In the genomic region with DNA sequence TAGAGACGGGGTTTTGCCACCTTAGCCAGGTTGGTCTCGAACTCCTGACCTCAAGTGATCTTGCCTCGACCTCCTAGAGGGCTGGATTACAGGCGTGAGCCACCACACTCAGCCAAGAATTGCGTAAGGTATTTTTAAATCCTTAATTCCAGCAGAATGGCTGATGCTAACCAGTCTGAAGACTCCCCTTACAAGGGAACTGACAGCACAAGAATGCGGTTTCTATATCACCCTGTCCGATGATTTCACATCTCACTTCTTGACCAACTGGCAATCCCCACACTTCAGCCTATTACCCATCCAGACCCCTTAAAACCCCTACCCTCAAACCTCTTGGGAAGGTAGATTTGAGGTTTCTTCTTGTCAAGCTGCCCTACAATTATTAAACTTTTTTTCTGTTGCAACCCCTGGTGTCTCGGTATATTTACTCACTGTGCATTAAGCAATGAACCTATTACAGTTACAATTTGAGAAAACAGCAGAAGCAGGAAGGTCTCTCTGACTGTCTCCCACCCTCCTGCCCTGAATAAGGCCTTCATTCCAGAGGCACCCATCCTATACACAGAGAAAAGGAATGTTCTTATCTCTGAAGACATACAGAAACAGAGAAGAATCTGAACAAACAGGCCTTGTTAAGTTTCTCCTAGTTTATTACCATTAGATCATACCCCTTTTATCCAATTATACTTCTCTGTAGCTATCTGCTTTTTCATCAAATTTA, we compare ENCODE assay signal across 19 cellular contexts.
DNase-seq lines count a peak whose midpoint lies in the region; ATAC-seq, FAIRE-seq and TF ChIP-seq lines count a peak whose summit lies in the region.
"Had no signal": no experiment of that assay in that cellular context is flagged by ENCODE, and none has a peak within 500 bp of the region (broad histone marks: within the 10 kb centered on the region; RNA-seq: fewer than 3 reads in every experiment).

No MANE protein-coding gene starts in this region.

- H3K79me2 ChIP-seq in HepG2 (ENCODE audit: insufficient read depth, low read length): no peaks in the 10 kb centered on the region

- FAIRE-seq in HepG2 (lab: Jason Lieb, UNC): no peak
- FAIRE-seq in HTR-8/SVneo (lab: Jason Lieb, UNC): no peak
- FAIRE-seq: GM12878 had no signal

- H3K27ac ChIP-seq in HepG2 (ENCODE audit: extremely low read length, insufficient read depth, low read length) (no peak overlapping the region), right lobe of liver (no peak overlapping the region)
- H3K27ac ChIP-seq: 22Rv1, BLaER1, HL-60 had no signal

- H3K27me3 Mint-ChIP-seq in activated CD8-positive, alpha-beta T cell treated with anti-CD3 and anti-CD28 coated beads for 36 hours: no peaks in the 10 kb centered on the region
- H3K27me3 Mint-ChIP-seq: CD8-positive, alpha-beta memory T cell had no signal

- in situ Hi-C loops in HepG2 (cut with HindIII; ENCODE audit: extremely low pct_ligation_motif_present, low pct_unique_long_range_greater_than_20kb): no loop called here

- H3K4me3 Mint-ChIP-seq in activated CD8-positive, alpha-beta T cell treated with anti-CD3 and anti-CD28 coated beads for 36 hours: no peak overlapping the region
- H3K4me3 Mint-ChIP-seq: CD8-positive, alpha-beta memory T cell; GM23338; H9; IgD-negative memory B cell had no signal

- no peak for TF ChIP-seq RAD21 in HepG2 (CRISPR knock-in tag; IDR thresholded peaks at IDR 0.05)

- TF ChIP-seq EP300 in HepG2 (IDR thresholded peaks at IDR 0.05; ENCODE audit: low read depth in 2 of 2, low read length in 2 of 2) (no peak), HepG2 (CRISPR knock-in tag; IDR thresholded peaks at IDR 0.05; ENCODE audit: borderline replicate concordance) (no peak)

- no peaks in the 10 kb centered on the region for H3K4me1 ChIP-seq in HepG2 (ENCODE audit: insufficient read depth, low read length)
- no peaks in the 10 kb centered on the region for H3K4me1 ChIP-seq in right lobe of liver

- no peak for DNase-seq in HepG2 (ENCODE audit: low spot score)
- DNase-seq in right lobe of liver: no peak
- DNase-seq in choroid plexus epithelial cell (ENCODE audit: low read depth): peak; percentile 72
- peak; percentile 56 for DNase-seq in iris pigment epithelial cell (ENCODE audit: low read depth)
- no peak for DNase-seq in left lobe of liver (ENCODE audit: low spot score)
- DNase-seq in HTR-8/SVneo (ENCODE audit: insufficient read length, low spot score): no peak
- DNase-seq in activated CD8-positive, alpha-beta T cell treated with anti-CD3 and anti-CD28 coated beads for 36 hours: no peak
- DNase-seq in COLO829 (ENCODE audit: low spot score): no peak
- DNase-seq: AML-193; Calu3; CD8-positive, alpha-beta memory T cell; DMS 273 treated with DMSO at 0.1 percent for 48 hours; H9 had no signal

- intact Hi-C loops in HepG2 (cut with micrococcal nuclease; ENCODE audit: unreplicated experiment) (no loop called here), right lobe of liver (cut with DNase I) (no loop called here)
- intact Hi-C loops in activated CD8-positive, alpha-beta T cell treated with anti-CD3 and anti-CD28 coated beads for 36 hours (cut with micrococcal nuclease): no loop called here

- TF ChIP-seq CTCF in HepG2 (CRISPR knock-in tag; IDR thresholded peaks at IDR 0.05): no peak
- TF ChIP-seq CTCF in right lobe of liver (IDR thresholded peaks at IDR 0.05): no peak
- TF ChIP-seq CTCF in choroid plexus epithelial cell (conservative IDR thresholded peaks at IDR 0.05; ENCODE audit: low read depth, low read length): no peak
- TF ChIP-seq CTCF in activated CD8-positive, alpha-beta T cell treated with anti-CD3 and anti-CD28 coated beads for 36 hours (IDR thresholded peaks at IDR 0.05): no peak

- no peaks in the 10 kb centered on the region for H3K9me3 ChIP-seq in HepG2 (ENCODE audit: low read length)
- no peaks in the 10 kb centered on the region for H3K9me3 ChIP-seq in right lobe of liver
- H3K9me3 ChIP-seq: BLaER1 had no signal

- H4K20me1 ChIP-seq in HepG2 (ENCODE audit: insufficient read depth, low read length): no peaks in the 10 kb centered on the region
- H4K20me1 ChIP-seq: BLaER1 had no signal

- TF ChIP-seq POLR2A in HepG2 (IDR thresholded peaks at IDR 0.05; ENCODE audit: insufficient read depth in 1 of 2, low read depth in 2 of 2, low read length in 2 of 2): no peak
- TF ChIP-seq POLR2A in right lobe of liver (IDR thresholded peaks at IDR 0.05): no peak

- no peaks in the 10 kb centered on the region for H3K36me3 Mint-ChIP-seq in activated CD8-positive, alpha-beta T cell treated with anti-CD3 and anti-CD28 coated beads for 36 hours (ENCODE audit: low read depth)

- no peak overlapping the region for H3K27ac Mint-ChIP-seq in activated CD8-positive, alpha-beta T cell treated with anti-CD3 and anti-CD28 coated beads for 36 hours
- H3K27ac Mint-ChIP-seq: CD8-positive, alpha-beta memory T cell; GM23338; IgD-negative memory B cell had no signal

- BruUV-seq in HepG2 (replicated peaks; lab: Mats Ljungman, UMichigan): no TSS peak

- peaks cover 3% of the 10 kb centered on the region for H3K4me1 Mint-ChIP-seq in activated CD8-positive, alpha-beta T cell treated with anti-CD3 and anti-CD28 coated beads for 36 hours (ENCODE audit: low read depth)
- H3K4me1 Mint-ChIP-seq: CD8-positive, alpha-beta memory T cell; GM23338; H9; IgD-negative memory B cell had no signal

- ATAC-seq in HepG2: no peak; the same call in 2 of the 3 replicates
- no peak for ATAC-seq in right lobe of liver
- no peak for ATAC-seq in left lobe of liver
- no peak for ATAC-seq in activated CD8-positive, alpha-beta T cell treated with anti-CD3 and anti-CD28 coated beads for 36 hours
- ATAC-seq: GM12878, GM23338 had no signal

- H3K36me3 ChIP-seq in HepG2 (replicated peaks in 1 of 2; ENCODE audit: control insufficient read depth in 1 of 2, insufficient read depth in 2 of 2, low read length in 2 of 2) (no peaks in the 10 kb centered on the region), right lobe of liver (no peaks in the 10 kb centered on the region)
- H3K36me3 ChIP-seq: BLaER1 had no signal

- H3K9me3 Mint-ChIP-seq in activated CD8-positive, alpha-beta T cell treated with anti-CD3 and anti-CD28 coated beads for 36 hours: no peaks in the 10 kb centered on the region
- H3K9me3 Mint-ChIP-seq: CD8-positive, alpha-beta memory T cell; GM23338; H9; IgD-negative memory B cell had no signal

- H2AFZ ChIP-seq in HepG2 (ENCODE audit: low read length): no peak overlapping the region
- H2AFZ ChIP-seq: GM23338 had no signal

- CTCF ChIA-PET in HepG2 (lab: Yijun Ruan, JAX; ENCODE audit: low intra/inter-chr PET ratio, low total read pairs): no interaction called here
- CTCF ChIA-PET in activated CD8-positive, alpha-beta T cell treated with anti-CD3 and anti-CD28 coated beads for 36 hours (lab: Charles Lee): no interaction called here

- no peak overlapping the region for H3K4me3 ChIP-seq in HepG2 (replicated peaks in 1 of 3; ENCODE audit: insufficient read depth in 1 of 3, low read depth in 2 of 3, low read length in 3 of 3)
- H3K4me3 ChIP-seq in right lobe of liver: no peak overlapping the region
- H3K4me3 ChIP-seq in choroid plexus epithelial cell (ENCODE audit: low read depth, low read length): no peak overlapping the region
- H3K4me3 ChIP-seq: BLaER1, GM12878, GM23338 had no signal

- 90% methylated on average over 8 of the region's 8 CpGs for WGBS in HepG2 (ENCODE audit: low lambda C conversion rate)
- WGBS in right lobe of liver (ENCODE audit: insufficient coverage, low coverage, low lambda C conversion rate, missing lambda C conversion rate): 92% methylated on average over 7 of the region's 8 CpGs

- H3K27me3 ChIP-seq in HepG2 (ENCODE audit: control insufficient read depth in 1 of 2, insufficient read depth in 2 of 2, low read length in 2 of 2) (no peaks in the 10 kb centered on the region), right lobe of liver (no peaks in the 10 kb centered on the region)
- H3K27me3 ChIP-seq: BLaER1 had no signal

- POLR2A ChIA-PET in HepG2 (lab: Yijun Ruan, JAX): no interaction called here
- POLR2A ChIA-PET in activated CD8-positive, alpha-beta T cell treated with anti-CD3 and anti-CD28 coated beads for 36 hours (lab: Charles Lee): no interaction called here

- no peak overlapping the region for H3K4me2 ChIP-seq in HepG2 (ENCODE audit: low read depth, low read length)
- H3K4me2 ChIP-seq: BLaER1, GM23338 had no signal

- no peak overlapping the region for H3K9ac ChIP-seq in HepG2 (ENCODE audit: insufficient read depth, low read depth, low read length)
- H3K9ac ChIP-seq: BLaER1 had no signal

TF ChIP-seq in HepG2, 621 proteins besides CTCF, POLR2A, EP300 and RAD21:
- TF ChIP-seq ZFX (CRISPR knock-in tag; IDR thresholded peaks at IDR 0.05; ENCODE audit: low read depth) (no peak), CEBPB (IDR thresholded peaks at IDR 0.05; ENCODE audit: borderline replicate concordance, low read depth, low read length) (peak; percentile 47)

Comparison
In these comparisons a context has a peak if more than half of its experiments do, and no peak if none do; other contexts are left out.
1. DNase-seq: peak in choroid plexus epithelial cell (single experiment) and iris pigment epithelial cell (single experiment); none in HepG2 (single experiment), right lobe of liver (0 of 3), left lobe of liver (single experiment), HTR-8/SVneo (single experiment), activated CD8-positive, alpha-beta T cell treated with anti-CD3 and anti-CD28 coated beads for 36 hours (single experiment) and COLO829 (single experiment).